In the genomic region with DNA sequence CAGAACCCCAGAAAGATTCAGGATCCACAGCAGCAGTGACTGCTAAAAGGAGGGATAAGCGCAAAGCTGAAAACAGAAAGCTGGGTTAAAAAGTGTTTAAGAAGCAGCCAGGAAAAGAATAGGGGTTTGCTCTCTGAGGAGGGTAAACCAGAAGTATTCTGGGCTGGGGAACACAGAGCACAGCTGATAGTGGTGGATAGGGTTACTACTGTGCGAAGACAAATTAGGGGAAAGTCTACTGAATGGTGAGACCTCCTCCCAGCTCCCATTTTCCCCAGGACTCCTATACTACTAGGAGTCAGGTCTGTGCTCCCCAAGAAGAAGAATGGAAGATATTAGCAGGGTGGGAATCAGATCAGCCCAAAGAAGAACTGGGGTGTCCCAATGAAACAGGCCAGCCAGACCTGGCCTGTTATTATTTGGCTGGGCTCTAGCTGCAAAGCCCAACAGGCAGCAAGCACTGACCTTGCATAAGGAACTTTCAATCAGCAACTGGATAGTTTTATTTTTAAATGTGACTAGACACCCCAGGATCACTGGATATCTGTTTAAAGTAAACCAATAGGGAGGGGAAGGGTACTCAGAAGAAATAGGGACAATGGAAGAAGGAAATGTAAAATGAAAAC, we compare ENCODE assay signal across 25 cellular contexts. TPM values are rescaled to one million over a fixed set of nuclear protein-coding genes. Genes with fewer than 3 reads are reported as not detected.
"Had no signal": no experiment of that assay in that cellular context is flagged by ENCODE, and none has a peak within 500 bp of the region (broad histone marks: within the 10 kb centered on the region; RNA-seq: fewer than 3 reads in every experiment).

No MANE protein-coding gene starts in this region.

- H3K27ac ChIP-seq: foreskin keratinocyte, hepatocyte, ovary, prostate gland, tibial artery had no signal

- H3K27me3 Mint-ChIP-seq: activated CD4-positive, alpha-beta memory T cell treated with anti-CD3 and anti-CD28 coated beads, Interleukin-2, amount 10 ng/mL, durations not matched to agents 7 days and 5 days; activated CD4-positive, alpha-beta T cell treated with anti-CD3 and anti-CD28 coated beads, Interleukin-2, amount 10 ng/mL, durations not matched to agents 24 days and 14 days; activated naive CD4-positive, alpha-beta T cell treated with anti-CD3 and anti-CD28 coated beads, Interleukin-2, amount 10 ng/mL, durations not matched to agents 7 days and 5 days; dendritic cell treated with granulocyte-macrophage colony-stimulating factor and Interleukin-4, amounts not matched to agents 40 ng/mL and 50 ng/mL, for 4 days had no signal

- H3K4me2 ChIP-seq: hepatocyte had no signal

- H2AFZ ChIP-seq: hepatocyte had no signal

- H3K27ac Mint-ChIP-seq: activated CD4-positive, alpha-beta memory T cell treated with anti-CD3 and anti-CD28 coated beads, Interleukin-2, amount 10 ng/mL, durations not matched to agents 7 days and 5 days; activated CD4-positive, alpha-beta T cell treated with anti-CD3 and anti-CD28 coated beads, Interleukin-2, amount 10 ng/mL, durations not matched to agents 24 days and 14 days; activated naive CD4-positive, alpha-beta T cell treated with anti-CD3 and anti-CD28 coated beads, Interleukin-2, amount 10 ng/mL, durations not matched to agents 7 days and 5 days; activated T-cell treated with anti-CD3 and anti-CD28 coated beads, Interleukin-2, amount 50 U/mL, for 72 hours; brain; dendritic cell treated with granulocyte-macrophage colony-stimulating factor and Interleukin-4, amounts not matched to agents 40 ng/mL and 50 ng/mL, for 4 days; natural killer cell had no signal

- H3K9me3 Mint-ChIP-seq: activated CD4-positive, alpha-beta memory T cell treated with anti-CD3 and anti-CD28 coated beads, Interleukin-2, amount 10 ng/mL, durations not matched to agents 7 days and 5 days; activated CD4-positive, alpha-beta T cell treated with anti-CD3 and anti-CD28 coated beads, Interleukin-2, amount 10 ng/mL, durations not matched to agents 24 days and 14 days; activated naive CD4-positive, alpha-beta T cell treated with anti-CD3 and anti-CD28 coated beads, Interleukin-2, amount 10 ng/mL, durations not matched to agents 7 days and 5 days; dendritic cell treated with granulocyte-macrophage colony-stimulating factor and Interleukin-4, amounts not matched to agents 40 ng/mL and 50 ng/mL, for 4 days had no signal

- H3K4me3 Mint-ChIP-seq: activated CD4-positive, alpha-beta memory T cell treated with anti-CD3 and anti-CD28 coated beads, Interleukin-2, amount 10 ng/mL, durations not matched to agents 7 days and 5 days; activated CD4-positive, alpha-beta T cell treated with anti-CD3 and anti-CD28 coated beads, Interleukin-2, amount 10 ng/mL, durations not matched to agents 24 days and 14 days; activated naive CD4-positive, alpha-beta T cell treated with anti-CD3 and anti-CD28 coated beads, Interleukin-2, amount 10 ng/mL, durations not matched to agents 7 days and 5 days; activated T-cell treated with anti-CD3 and anti-CD28 coated beads, Interleukin-2, amount 50 U/mL, for 72 hours; brain; dendritic cell treated with granulocyte-macrophage colony-stimulating factor and Interleukin-4, amounts not matched to agents 40 ng/mL and 50 ng/mL, for 4 days; natural killer cell had no signal

- H3K36me3 ChIP-seq: ovary, prostate gland, tibial artery had no signal

- H3K27me3 ChIP-seq: foreskin keratinocyte, hepatocyte, ovary, tibial artery had no signal

- H3K4me1 ChIP-seq: foreskin keratinocyte, prostate gland, tibial artery had no signal

- H3K4me1 Mint-ChIP-seq: activated CD4-positive, alpha-beta memory T cell treated with anti-CD3 and anti-CD28 coated beads, Interleukin-2, amount 10 ng/mL, durations not matched to agents 7 days and 5 days; activated CD4-positive, alpha-beta T cell treated with anti-CD3 and anti-CD28 coated beads, Interleukin-2, amount 10 ng/mL, durations not matched to agents 24 days and 14 days; activated naive CD4-positive, alpha-beta T cell treated with anti-CD3 and anti-CD28 coated beads, Interleukin-2, amount 10 ng/mL, durations not matched to agents 7 days and 5 days; natural killer cell had no signal

- H3K36me3 Mint-ChIP-seq: activated naive CD4-positive, alpha-beta T cell treated with anti-CD3 and anti-CD28 coated beads, Interleukin-2, amount 10 ng/mL, durations not matched to agents 7 days and 5 days; brain; natural killer cell had no signal

- H3K4me3 ChIP-seq: hepatocyte, ovary, prostate gland, tibial artery had no signal

- H3K79me2 ChIP-seq: hepatocyte had no signal

- H3K9me3 ChIP-seq: ovary, prostate gland, tibial artery had no signal

- ATAC-seq: activated CD4-positive, CD25-positive, alpha-beta regulatory T cell treated with anti-CD3 and anti-CD28 coated beads, Interleukin-2, amount 50 U/mL, for 24 hours; activated T-cell treated with anti-CD3 and anti-CD28 coated beads, Interleukin-2, amount 50 U/mL, for 72 hours; foreskin keratinocyte; left lobe of liver; natural killer cell; stimulated activated naive CD8-positive, alpha-beta T cell treated with anti-CD3 and anti-CD28 coated beads, Interleukin-15, Interleukin-2, amounts not matched to agents 100 U/mL and 50 U/mL, for 24 hours had no signal

- DNase-seq: activated CD4-positive, alpha-beta memory T cell treated with anti-CD3 and anti-CD28 coated beads, Interleukin-2, amount 10 ng/mL, durations not matched to agents 7 days and 5 days; activated CD4-positive, alpha-beta T cell treated with anti-CD3 and anti-CD28 coated beads, Interleukin-2, amount 10 ng/mL, durations not matched to agents 24 days and 14 days; activated effector memory CD4-positive, alpha-beta T cell treated with Interleukin-2 at 50 U/mL for 16 hours; activated naive CD4-positive, alpha-beta T cell treated with anti-CD3 and anti-CD28 coated beads, Interleukin-2, amount 10 ng/mL, durations not matched to agents 7 days and 5 days; activated T-cell treated with anti-CD3 and anti-CD28 coated beads, Interleukin-2, amount 50 U/mL, for 72 hours; caudate nucleus; effector CD8-positive, alpha-beta T cell; erythroblast; foreskin keratinocyte; mammary epithelial cell; midbrain; natural killer cell; stimulated activated CD4-positive, alpha-beta T cell treated with anti-CD3 and anti-CD28 coated beads, Interleukin-12 subunit alpha, Interleukin-12 subunit beta, amount 100 ng/mL, for 4 hours; stimulated activated CD4-positive, alpha-beta T cell treated with anti-CD3 and anti-CD28 coated beads, Interleukin-4, amount 100 ng/mL, for 4 hours; stimulated activated naive CD8-positive, alpha-beta T cell treated with anti-CD3 and anti-CD28 coated beads, Interleukin-15, Interleukin-2, amounts not matched to agents 100 U/mL and 50 U/mL, for 24 hours; tibial artery had no signal

RNA-seq across cellular contexts. Expression of a gene that starts 43.5 kb away (rescaled TPM):
- total RNA-seq: activated CD4-positive, alpha-beta memory T cell treated with anti-CD3 and anti-CD28 coated beads, Interleukin-2, amount 10 ng/mL, durations not matched to agents 7 days and 5 days; activated T-cell treated with anti-CD3 and anti-CD28 coated beads, Interleukin-2, amount 50 U/mL, for 72 hours; foreskin keratinocyte; hepatocyte; left lobe of liver; mammary epithelial cell; natural killer cell; T-helper 2 cell treated with Interferon-gamma antibody and Interleukin-4, amounts not matched to agents 100 ng/mL and 5 ng/mL, for 36 hours had no signal
- polyA plus RNA-seq: foreskin keratinocyte, keratinocyte, mammary epithelial cell had no signal
